Comparison of ENCODE assay signal across 14 cellular contexts in the genomic region with DNA sequence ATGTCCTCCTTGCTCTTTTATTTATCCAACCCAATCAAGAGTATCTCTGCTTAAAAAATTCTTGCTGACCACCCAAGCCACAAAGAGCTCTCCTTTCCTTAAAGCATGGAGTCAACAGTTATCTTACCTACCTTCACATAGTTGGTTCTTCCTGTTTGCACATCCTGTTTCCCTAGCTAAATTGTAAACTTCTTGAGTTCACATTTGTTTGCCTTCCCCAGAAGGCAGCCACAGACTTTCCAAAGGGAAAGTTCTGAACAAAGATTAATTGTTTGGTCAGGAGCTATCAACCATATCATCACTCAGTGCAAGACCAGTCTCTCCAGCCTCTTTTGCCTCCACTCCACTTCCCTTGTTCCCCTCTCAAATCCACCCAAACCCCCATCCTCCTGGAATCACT.
DNase-seq lines count a peak whose midpoint lies in the region; FAIRE-seq and TF ChIP-seq lines count a peak whose summit lies in the region.
"Had no signal": no experiment of that assay in that cellular context is flagged by ENCODE, and none has a peak within 500 bp of the region (broad histone marks: within the 10 kb centered on the region; RNA-seq: fewer than 3 reads in every experiment).

No MANE protein-coding gene starts in this region.

- H3K27me3 Mint-ChIP-seq in endothelial cell (ENCODE audit: unreplicated experiment): peaks cover 2% of the 10 kb centered on the region
- H3K27me3 Mint-ChIP-seq in progenitor cell of endocrine pancreas: no peaks in the 10 kb centered on the region

- peak; percentile 63 for DNase-seq in NCI-H510A treated with DMSO at 0.1 percent for 48 hours (lab: John Stamatoyannopoulos, UW)
- DNase-seq in NCI-H510A (lab: John Stamatoyannopoulos, UW): no peak
- DNase-seq in HT1080 (ENCODE audit: low read depth): peak; percentile 47
- no peak for DNase-seq in endothelial cell (ENCODE audit: low spot score)
- no peak for DNase-seq in progenitor cell of endocrine pancreas (ENCODE audit: low spot score, unreplicated experiment)
- no peak for DNase-seq in occipital lobe (lab: John Stamatoyannopoulos, UW)
- DNase-seq in HTR-8/SVneo (ENCODE audit: insufficient read length, low spot score): no peak
- DNase-seq in cerebellar cortex (ENCODE audit: low spot score): no peak
- DNase-seq: NCI-H1048, NCI-H1694, NCI-H2107, NCI-H226, NCI-H774, SHP77 treated with DMSO at 0.1 percent for 48 hours had no signal

- H3K4me3 Mint-ChIP-seq in endothelial cell (ENCODE audit: unreplicated experiment): no peak overlapping the region
- H3K4me3 Mint-ChIP-seq in progenitor cell of endocrine pancreas (ENCODE audit: low read depth): peak overlapping the region; percentile 23

- H3K27ac Mint-ChIP-seq in endothelial cell (ENCODE audit: unreplicated experiment) (peak overlapping the region; percentile 85), progenitor cell of endocrine pancreas (peak overlapping the region; percentile 85)

- TF ChIP-seq CTCF in endothelial cell (IDR thresholded peaks at IDR 0.05; ENCODE audit: unreplicated experiment) (no peak), progenitor cell of endocrine pancreas (IDR thresholded peaks at IDR 0.05; ENCODE audit: unreplicated experiment) (no peak)

- peaks cover 56% of the 10 kb centered on the region for H3K4me1 Mint-ChIP-seq in endothelial cell (ENCODE audit: unreplicated experiment)
- H3K4me1 Mint-ChIP-seq in progenitor cell of endocrine pancreas (ENCODE audit: low read depth): peaks cover 21% of the 10 kb centered on the region

- FAIRE-seq in HTR-8/SVneo (lab: Jason Lieb, UNC): no peak

- H3K36me3 Mint-ChIP-seq in endothelial cell (ENCODE audit: low read depth, unreplicated experiment) (no peaks in the 10 kb centered on the region), progenitor cell of endocrine pancreas (ENCODE audit: insufficient read depth) (peaks cover 3% of the 10 kb centered on the region)

- no peaks in the 10 kb centered on the region for H3K9me3 Mint-ChIP-seq in endothelial cell (ENCODE audit: unreplicated experiment)
- H3K9me3 Mint-ChIP-seq in progenitor cell of endocrine pancreas (ENCODE audit: low read depth): peaks cover 6% of the 10 kb centered on the region

Comparison
In these comparisons a context has a peak if more than half of its experiments do, and no peak if none do; other contexts are left out.
1. DNase-seq: peak in NCI-H510A treated with DMSO at 0.1 percent for 48 hours (single experiment) and HT1080 (single experiment); none in NCI-H510A (single experiment), endothelial cell (single experiment), progenitor cell of endocrine pancreas (single experiment), occipital lobe (single experiment), HTR-8/SVneo (single experiment) and cerebellar cortex (single experiment).